In genomic region chr5:172777381-172778222, GRCh38 we compare ENCODE assay signal across 8 cellular contexts. TPM values are rescaled to one million over a fixed set of nuclear protein-coding genes. Genes with fewer than 3 reads are reported as not detected.
DNase-seq lines count a peak whose midpoint lies in the region; ATAC-seq, FAIRE-seq and TF ChIP-seq lines count a peak whose summit lies in the region.

No MANE protein-coding gene starts in this region.

- H3K27me3 ChIP-seq in MM.1S (replicated peaks; ENCODE audit: insufficient read depth, low read length): no peaks in the 10 kb centered on the region

- no peaks in the 10 kb centered on the region for H3K9me2 ChIP-seq in MM.1S (replicated peaks; ENCODE audit: insufficient read depth, low read length)

- peak overlapping the region; percentile 9; the same call in 1 of the 2 replicates for H3K4me3 ChIP-seq in MM.1S (ENCODE audit: low read length)

- H2AFZ ChIP-seq in MM.1S (ENCODE audit: low read length): peak overlapping the region; percentile 23

- no peaks in the 10 kb centered on the region for H3K27me3 Mint-ChIP-seq in activated CD4-positive, alpha-beta T cell treated with anti-CD3 and anti-CD28 coated beads, Interleukin-2, amount 10 ng/mL, durations not matched to agents 7 days and 5 days
- no peaks in the 10 kb centered on the region for H3K27me3 Mint-ChIP-seq in stimulated activated naive B cell treated with anti-CD40 and anti-IgM and Interleukin-4, amounts not matched to agents 10 μg/mL and 1 μg/mL and 100 μg/mL, for 72 hours

- TF ChIP-seq CTCF in MM.1S (IDR thresholded peaks at IDR 0.05; ENCODE audit: low read length): no peak

- peak; percentile 68 for DNase-seq in GM12891 (ENCODE audit: insufficient read length, low spot score)
- peak; percentile 74 for DNase-seq in H4 (ENCODE audit: low spot score)
- DNase-seq in MM.1S: peak; percentile 92
- DNase-seq in activated CD4-positive, alpha-beta T cell treated with anti-CD3 and anti-CD28 coated beads, Interleukin-2, amount 10 ng/mL, durations not matched to agents 7 days and 5 days: peak; percentile 93
- DNase-seq in dedifferentiated amniotic fluid mesenchymal stem cell (ENCODE audit: extremely low spot score): peak; percentile 66
- DNase-seq in myocyte (ENCODE audit: low read depth): peak; percentile 89
- peak; percentile 75 for DNase-seq in stimulated activated naive B cell treated with anti-CD40 and anti-IgM and Interleukin-4, amounts not matched to agents 10 μg/mL and 1 μg/mL and 100 μg/mL, for 72 hours
- no peak for DNase-seq in DMS153 treated with DMSO at 0.1 percent for 48 hours (lab: John Stamatoyannopoulos, UW; ENCODE audit: unreplicated experiment)

- H3K9me3 Mint-ChIP-seq in activated CD4-positive, alpha-beta T cell treated with anti-CD3 and anti-CD28 coated beads, Interleukin-2, amount 10 ng/mL, durations not matched to agents 7 days and 5 days: no peaks in the 10 kb centered on the region
- no peaks in the 10 kb centered on the region for H3K9me3 Mint-ChIP-seq in stimulated activated naive B cell treated with anti-CD40 and anti-IgM and Interleukin-4, amounts not matched to agents 10 μg/mL and 1 μg/mL and 100 μg/mL, for 72 hours

- H3K4me1 Mint-ChIP-seq in activated CD4-positive, alpha-beta T cell treated with anti-CD3 and anti-CD28 coated beads, Interleukin-2, amount 10 ng/mL, durations not matched to agents 7 days and 5 days: peaks cover 45% of the 10 kb centered on the region
- H3K4me1 Mint-ChIP-seq in stimulated activated naive B cell treated with anti-CD40 and anti-IgM and Interleukin-4, amounts not matched to agents 10 μg/mL and 1 μg/mL and 100 μg/mL, for 72 hours: peaks cover 34 to 41% of the 10 kb centered on the region in 2 donors

- H3K9ac ChIP-seq in MM.1S (ENCODE audit: low read length): peak overlapping the region; percentile 38; the same call in 1 of the 2 replicates

- H3K27ac Mint-ChIP-seq in activated CD4-positive, alpha-beta T cell treated with anti-CD3 and anti-CD28 coated beads, Interleukin-2, amount 10 ng/mL, durations not matched to agents 7 days and 5 days: peak overlapping the region; percentile 95
- H3K27ac Mint-ChIP-seq in stimulated activated naive B cell treated with anti-CD40 and anti-IgM and Interleukin-4, amounts not matched to agents 10 μg/mL and 1 μg/mL and 100 μg/mL, for 72 hours: peak overlapping the region; percentile 95

- H3K4me2 ChIP-seq in MM.1S (ENCODE audit: low read depth, low read length): peak overlapping the region; percentile 50

- no peaks in the 10 kb centered on the region for H4K20me1 ChIP-seq in MM.1S (ENCODE audit: insufficient read depth, low read length)

- H3K27ac ChIP-seq in MM.1S (ENCODE audit: low read length): peak overlapping the region; percentile 52

- no peak for FAIRE-seq in GM12891 (lab: Jason Lieb, UNC)

- H3K4me3 Mint-ChIP-seq in activated CD4-positive, alpha-beta T cell treated with anti-CD3 and anti-CD28 coated beads, Interleukin-2, amount 10 ng/mL, durations not matched to agents 7 days and 5 days: peak overlapping the region; percentile 58
- peak overlapping the region; percentile 70 to 77 for H3K4me3 Mint-ChIP-seq in stimulated activated naive B cell treated with anti-CD40 and anti-IgM and Interleukin-4, amounts not matched to agents 10 μg/mL and 1 μg/mL and 100 μg/mL, for 72 hours

- ATAC-seq in stimulated activated naive B cell treated with anti-CD40 and anti-IgM and Interleukin-4, amounts not matched to agents 10 μg/mL and 1 μg/mL and 100 μg/mL, for 72 hours (replicated peaks): peak; percentile 78 to 84

- no peak; the same call in 1 of the 2 replicates for TF ChIP-seq POLR2A in GM12891 (IDR thresholded peaks at IDR 0.05; ENCODE audit: low read depth, low read length)

- no peaks in the 10 kb centered on the region for H3K79me2 ChIP-seq in MM.1S (ENCODE audit: low read length)

- peaks cover 15% of the 10 kb centered on the region for H3K4me1 ChIP-seq in MM.1S (ENCODE audit: low read length)

- no peaks in the 10 kb centered on the region for H3K36me3 ChIP-seq in MM.1S (replicated peaks; ENCODE audit: insufficient read depth, low read length)

- no peaks in the 10 kb centered on the region for H3K36me3 Mint-ChIP-seq in activated CD4-positive, alpha-beta T cell treated with anti-CD3 and anti-CD28 coated beads, Interleukin-2, amount 10 ng/mL, durations not matched to agents 7 days and 5 days (ENCODE audit: low read depth)
- H3K36me3 Mint-ChIP-seq in stimulated activated naive B cell treated with anti-CD40 and anti-IgM and Interleukin-4, amounts not matched to agents 10 μg/mL and 1 μg/mL and 100 μg/mL, for 72 hours: peaks cover 1 to 2% of the 10 kb centered on the region in 2 donors

- POLR2A ChIA-PET in activated CD4-positive, alpha-beta T cell treated with anti-CD3 and anti-CD28 coated beads, Interleukin-2, amount 10 ng/mL, durations not matched to agents 7 days and 5 days (lab: Charles Lee): interaction anchor here (0.6 to 1.0 kb wide), 3 partner anchors 53 to 315 kb away, joined by 3 to 4 read pairs (median 4); no protein-coding TSS in a partner anchor

- H3F3A ChIP-seq in MM.1S (ENCODE audit: insufficient read depth, low read length): no peaks in the 10 kb centered on the region; the same call in 1 of the 2 replicates

- no peaks in the 10 kb centered on the region for H3K9me3 ChIP-seq in MM.1S (replicated peaks; ENCODE audit: insufficient read depth, low read length)

- CTCF ChIA-PET in activated CD4-positive, alpha-beta T cell treated with anti-CD3 and anti-CD28 coated beads, Interleukin-2, amount 10 ng/mL, durations not matched to agents 7 days and 5 days (lab: Charles Lee): interaction anchor here (0.5 to 2.5 kb wide), 9 partner anchors 11 to 1534 kb away, joined by 3 to 8 read pairs (median 4); no protein-coding TSS in a partner anchor

TF ChIP-seq in GM12891, 5 proteins besides CTCF, POLR2A, EP300 and RAD21:
- TF ChIP-seq SPI1 (IDR thresholded peaks at IDR 0.05; ENCODE audit: low read depth, low read length) (peak; percentile 75), TAF1 (IDR thresholded peaks at IDR 0.05; ENCODE audit: low read depth, low read length) (no peak)

RNA-seq across cellular contexts. Expression of gene DUSP1, which starts 6.6 kb away (rescaled TPM):
- 5.2 TPM for polyA plus RNA-seq in GM12891 (2012; ENCODE audit: low read depth, missing spikeins)
- total RNA-seq in H4 (2014; rRNA removed; shearing (Covaris generic)): 15.8 and 18.5 TPM in 2 replicates
- total RNA-seq in activated CD4-positive, alpha-beta T cell treated with anti-CD3 and anti-CD28 coated beads, Interleukin-2, amount 10 ng/mL, durations not matched to agents 7 days and 5 days: 10 to 100 TPM; 11.3 to 14.9 TPM
- total RNA-seq in myocyte: 78.1 and 127 TPM in 2 replicates
- 62.7 TPM for polyA plus RNA-seq in myocyte (2012)

RNA-seq across cellular contexts. Expression of gene ERGIC1, which starts 56.4 kb away (rescaled TPM):
- polyA plus RNA-seq in GM12891 (2012; ENCODE audit: low read depth, missing spikeins): 57.4 TPM
- 72.3 and 86.2 TPM in 2 replicates for total RNA-seq in H4 (2014; rRNA removed; shearing (Covaris generic))
- total RNA-seq in activated CD4-positive, alpha-beta T cell treated with anti-CD3 and anti-CD28 coated beads, Interleukin-2, amount 10 ng/mL, durations not matched to agents 7 days and 5 days: 10 to 100 TPM; 43.4 to 45.0 TPM
- 97.8 and 120 TPM in 2 replicates for total RNA-seq in myocyte
- polyA plus RNA-seq in myocyte (2012): 196 TPM
